1 cellular context compared by ENCODE assay signal in the genomic region with DNA sequence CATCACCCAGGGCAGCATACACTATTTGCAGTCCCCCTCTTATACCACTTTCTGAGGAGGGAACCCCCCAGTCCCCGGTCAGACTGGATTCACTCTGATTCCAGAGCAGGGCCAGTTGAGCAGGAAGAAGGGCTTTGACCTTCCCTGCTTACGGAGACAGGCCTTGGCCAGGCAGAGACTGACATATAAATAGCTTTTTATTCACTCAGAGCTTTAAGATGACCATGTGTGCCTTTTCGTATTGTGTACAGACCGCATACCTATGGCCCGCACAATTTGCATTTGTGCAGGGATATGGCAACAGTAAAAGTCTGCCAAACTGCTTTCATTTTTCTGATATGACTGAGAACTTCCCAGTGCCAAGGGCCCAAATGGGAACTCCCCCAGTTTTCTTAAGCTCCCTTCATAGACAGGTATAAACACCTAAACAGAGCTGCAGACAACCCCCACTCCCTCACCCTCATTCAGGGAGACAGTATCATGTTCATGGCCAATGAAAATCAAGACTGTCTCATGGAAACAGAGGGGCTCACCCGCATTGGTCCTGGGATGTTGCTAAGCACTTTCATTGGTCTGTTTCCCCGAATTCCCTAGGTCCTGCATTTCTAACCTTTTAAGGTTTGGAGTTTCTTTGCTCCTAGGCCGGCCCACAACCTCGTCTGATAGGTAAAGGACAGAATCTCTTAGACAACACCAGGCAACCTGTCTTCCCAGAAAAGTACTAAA.
TF ChIP-seq lines count a peak whose summit lies in the region.

No MANE protein-coding gene starts in this region.

TF ChIP-seq in HepG2, 621 proteins besides CTCF, POLR2A, EP300 and RAD21:
- TF ChIP-seq ZNF724P (CRISPR knock-in tag; IDR thresholded peaks at IDR 0.05; ENCODE audit: borderline replicate concordance) (no peak), ZNF333 (CRISPR knock-in tag; IDR thresholded peaks at IDR 0.05; ENCODE audit: borderline replicate concordance) (no peak), SP1 (IDR thresholded peaks at IDR 0.05) (no peak), SP1 (CRISPR knock-in tag; IDR thresholded peaks at IDR 0.05) (no peak), ZFP1 (CRISPR knock-in tag; IDR thresholded peaks at IDR 0.05) (no peak), SMAD1 (CRISPR knock-in tag; IDR thresholded peaks at IDR 0.05; ENCODE audit: borderline replicate concordance, low read depth) (no peak), MTERF4 (CRISPR knock-in tag; IDR thresholded peaks at IDR 0.05) (no peak), ZKSCAN1 (IDR thresholded peaks at IDR 0.05; ENCODE audit: low read length) (no peak), KDM2A (CRISPR knock-in tag; IDR thresholded peaks at IDR 0.05; ENCODE audit: borderline replicate concordance, low read depth) (no peak), IKZF4 (CRISPR knock-in tag; IDR thresholded peaks at IDR 0.05; ENCODE audit: borderline replicate concordance, low read depth, not compliant biosample characterization) (no peak), SMARCC2 (IDR thresholded peaks at IDR 0.05) (no peak)
- TF ChIP-seq, protein P1, sequence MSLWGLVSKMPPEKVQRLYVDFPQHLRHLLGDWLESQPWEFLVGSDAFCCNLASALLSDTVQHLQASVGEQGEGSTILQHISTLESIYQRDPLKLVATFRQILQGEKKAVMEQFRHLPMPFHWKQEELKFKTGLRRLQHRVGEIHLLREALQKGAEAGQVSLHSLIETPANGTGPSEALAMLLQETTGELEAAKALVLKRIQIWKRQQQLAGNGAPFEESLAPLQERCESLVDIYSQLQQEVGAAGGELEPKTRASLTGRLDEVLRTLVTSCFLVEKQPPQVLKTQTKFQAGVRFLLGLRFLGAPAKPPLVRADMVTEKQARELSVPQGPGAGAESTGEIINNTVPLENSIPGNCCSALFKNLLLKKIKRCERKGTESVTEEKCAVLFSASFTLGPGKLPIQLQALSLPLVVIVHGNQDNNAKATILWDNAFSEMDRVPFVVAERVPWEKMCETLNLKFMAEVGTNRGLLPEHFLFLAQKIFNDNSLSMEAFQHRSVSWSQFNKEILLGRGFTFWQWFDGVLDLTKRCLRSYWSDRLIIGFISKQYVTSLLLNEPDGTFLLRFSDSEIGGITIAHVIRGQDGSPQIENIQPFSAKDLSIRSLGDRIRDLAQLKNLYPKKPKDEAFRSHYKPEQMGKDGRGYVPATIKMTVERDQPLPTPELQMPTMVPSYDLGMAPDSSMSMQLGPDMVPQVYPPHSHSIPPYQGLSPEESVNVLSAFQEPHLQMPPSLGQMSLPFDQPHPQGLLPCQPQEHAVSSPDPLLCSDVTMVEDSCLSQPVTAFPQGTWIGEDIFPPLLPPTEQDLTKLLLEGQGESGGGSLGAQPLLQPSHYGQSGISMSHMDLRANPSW (CRISPR knock-in tag; IDR thresholded peaks at IDR 0.05; ENCODE audit: borderline replicate concordance) = no peak
- TF ChIP-seq, protein P2, sequence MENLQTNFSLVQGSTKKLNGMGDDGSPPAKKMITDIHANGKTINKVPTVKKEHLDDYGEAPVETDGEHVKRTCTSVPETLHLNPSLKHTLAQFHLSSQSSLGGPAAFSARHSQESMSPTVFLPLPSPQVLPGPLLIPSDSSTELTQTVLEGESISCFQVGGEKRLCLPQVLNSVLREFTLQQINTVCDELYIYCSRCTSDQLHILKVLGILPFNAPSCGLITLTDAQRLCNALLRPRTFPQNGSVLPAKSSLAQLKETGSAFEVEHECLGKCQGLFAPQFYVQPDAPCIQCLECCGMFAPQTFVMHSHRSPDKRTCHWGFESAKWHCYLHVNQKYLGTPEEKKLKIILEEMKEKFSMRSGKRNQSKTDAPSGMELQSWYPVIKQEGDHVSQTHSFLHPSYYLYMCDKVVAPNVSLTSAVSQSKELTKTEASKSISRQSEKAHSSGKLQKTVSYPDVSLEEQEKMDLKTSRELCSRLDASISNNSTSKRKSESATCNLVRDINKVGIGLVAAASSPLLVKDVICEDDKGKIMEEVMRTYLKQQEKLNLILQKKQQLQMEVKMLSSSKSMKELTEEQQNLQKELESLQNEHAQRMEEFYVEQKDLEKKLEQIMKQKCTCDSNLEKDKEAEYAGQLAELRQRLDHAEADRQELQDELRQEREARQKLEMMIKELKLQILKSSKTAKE (CRISPR knock-in tag; IDR thresholded peaks at IDR 0.05; ENCODE audit: borderline replicate concordance) = no peak
